9 cellular contexts compared by ENCODE assay signal in genomic region chr14:33791971-33792370, GRCh38.
DNase-seq lines count a peak whose midpoint lies in the region; ATAC-seq, FAIRE-seq and TF ChIP-seq lines count a peak whose summit lies in the region.
"Had no signal": no experiment of that assay in that cellular context is flagged by ENCODE, and none has a peak within 500 bp of the region (broad histone marks: within the 10 kb centered on the region; RNA-seq: fewer than 3 reads in every experiment).

No MANE protein-coding gene starts in this region.

- H3K4me2 ChIP-seq in OCI-LY3 (ENCODE audit: low read length): peak overlapping the region; percentile 98

- H2AFZ ChIP-seq in OCI-LY3 (ENCODE audit: low read depth, low read length): peak overlapping the region; percentile 62; the same call in 1 of the 2 replicates

- peak overlapping the region; percentile 74 for H3K4me3 ChIP-seq in OCI-LY3 (ENCODE audit: low read length)
- no peak overlapping the region for H3K4me3 ChIP-seq in Peyer's patch
- H3K4me3 ChIP-seq: testis had no signal

- DNase-seq in GM12892 (ENCODE audit: insufficient read length): no peak
- no peak for DNase-seq in central memory CD4-positive, alpha-beta T cell
- DNase-seq in dedifferentiated amniotic fluid mesenchymal stem cell (ENCODE audit: extremely low spot score): no peak
- no peak for DNase-seq in NCI-H82 treated with DMSO at 0.1 percent for 48 hours (lab: John Stamatoyannopoulos, UW; ENCODE audit: unreplicated experiment)
- DNase-seq in Peyer's patch: no peak

- H3K27ac ChIP-seq in OCI-LY3 (ENCODE audit: low read length) (peak overlapping the region; percentile 32), Peyer's patch (no peak overlapping the region)
- H3K27ac ChIP-seq: testis had no signal

- no peak for TF ChIP-seq POLR2A in GM12892 (IDR thresholded peaks at IDR 0.05; ENCODE audit: low read depth, low read length)
- TF ChIP-seq POLR2A in Peyer's patch (IDR thresholded peaks at IDR 0.05): no peak

- H3K79me2 ChIP-seq in OCI-LY3 (ENCODE audit: low read length): no peaks in the 10 kb centered on the region

- H3K36me3 ChIP-seq in OCI-LY3 (replicated peaks; ENCODE audit: low read depth, low read length): no peaks in the 10 kb centered on the region
- H3K36me3 ChIP-seq in Peyer's patch: no peaks in the 10 kb centered on the region

- H3K9me3 ChIP-seq in OCI-LY3 (ENCODE audit: insufficient read depth, low read length) (no peaks in the 10 kb centered on the region), Peyer's patch (no peaks in the 10 kb centered on the region)
- H3K9me3 ChIP-seq: testis had no signal

- ATAC-seq in GM19351 (IDR thresholded peaks at IDR 0.05; ENCODE audit: unreplicated experiment) (peak; percentile 62), HG02870 (IDR thresholded peaks at IDR 0.05; ENCODE audit: unreplicated experiment) (peak; percentile 82)

- H3K9ac ChIP-seq in OCI-LY3 (ENCODE audit: low read length): peak overlapping the region; percentile 44

- TF ChIP-seq CTCF in OCI-LY3 (IDR thresholded peaks at IDR 0.05; ENCODE audit: low read depth, low read length) (no peak), Peyer's patch (IDR thresholded peaks at IDR 0.05) (no peak)

- peak; percentile 56 for FAIRE-seq in GM12892 (lab: Jason Lieb, UNC)

- peaks cover 22% of the 10 kb centered on the region for H3K4me1 ChIP-seq in OCI-LY3 (ENCODE audit: low read length)
- H3K4me1 ChIP-seq in Peyer's patch: peaks cover 0 to 12% (median 0%) of the 10 kb centered on the region in 4 donors

- H4K20me1 ChIP-seq in OCI-LY3 (ENCODE audit: insufficient read depth, low read length): no peaks in the 10 kb centered on the region

- H3K27me3 ChIP-seq in OCI-LY3 (ENCODE audit: low read depth, low read length) (no peaks in the 10 kb centered on the region), Peyer's patch (no peaks in the 10 kb centered on the region)
- H3K27me3 ChIP-seq: testis had no signal
